In the genomic region with DNA sequence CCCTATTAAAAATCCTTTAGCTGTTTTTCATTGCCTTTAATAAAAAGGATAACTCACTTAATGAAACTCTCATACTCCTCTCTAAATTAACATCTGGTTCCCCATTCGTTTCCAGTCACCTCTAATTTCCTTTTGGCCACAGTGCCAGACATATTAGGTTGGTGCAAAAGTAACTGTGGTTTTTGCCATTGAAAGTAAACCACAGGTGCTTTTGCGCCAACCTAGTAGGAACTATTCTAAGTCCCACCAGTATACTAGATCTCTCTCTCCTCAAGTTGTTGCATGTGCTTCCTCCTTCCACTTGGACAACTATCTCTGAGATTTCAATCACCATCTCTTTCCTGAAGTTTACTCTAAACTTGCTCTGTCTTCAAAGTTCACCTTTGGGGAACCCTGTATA, we compare ENCODE assay signal across 35 cellular contexts.
"Had no signal": no experiment of that assay in that cellular context is flagged by ENCODE, and none has a peak within 500 bp of the region (broad histone marks: within the 10 kb centered on the region; RNA-seq: fewer than 3 reads in every experiment).

No MANE protein-coding gene starts in this region.

- H3K9me3 ChIP-seq: MG63 had no signal

- H3K27me3 ChIP-seq: MG63 had no signal

- H3K4me3 ChIP-seq: MG63 had no signal

- DNase-seq: Karpas-422, Kasumi-1, KG1, MG63, MV-4-11, NCI-H1048, NCI-H1092, NCI-H1092 treated with DMSO at 0.1 percent for 48 hours, NCI-H1105, NCI-H1105 treated with DMSO at 0.1 percent for 48 hours, NCI-H1417, NCI-H1417 treated with DMSO at 0.1 percent for 48 hours, NCI-H1436, NCI-H1436 treated with DMSO at 0.1 percent for 48 hours, NCI-H146, NCI-H1694, NCI-H1694 treated with DMSO at 0.1 percent for 48 hours, NCI-H187, NCI-H187 treated with DMSO at 0.1 percent for 48 hours, NCI-H1930, NCI-H2029, NCI-H2029 treated with DMSO at 0.1 percent for 48 hours, NCI-H2081, NCI-H2081 treated with DMSO at 0.1 percent for 48 hours, NCI-H2107, NCI-H2171 treated with DMSO at 0.1 percent for 48 hours, NCI-H2227 treated with DMSO at 0.1 percent for 48 hours, NCI-H226, NCI-H345, NCI-H446, NCI-H446 treated with DMSO at 0.1 percent for 48 hours, NCI-H510A, NCI-H510A treated with DMSO at 0.1 percent for 48 hours, NCI-H524 had no signal

- H3K27ac ChIP-seq: KMS-11 had no signal

- H3K36me3 ChIP-seq: MG63 had no signal

- H3K9ac ChIP-seq: KMS-11 had no signal

- H3K4me2 ChIP-seq: KMS-11 had no signal
